In the genomic region with DNA sequence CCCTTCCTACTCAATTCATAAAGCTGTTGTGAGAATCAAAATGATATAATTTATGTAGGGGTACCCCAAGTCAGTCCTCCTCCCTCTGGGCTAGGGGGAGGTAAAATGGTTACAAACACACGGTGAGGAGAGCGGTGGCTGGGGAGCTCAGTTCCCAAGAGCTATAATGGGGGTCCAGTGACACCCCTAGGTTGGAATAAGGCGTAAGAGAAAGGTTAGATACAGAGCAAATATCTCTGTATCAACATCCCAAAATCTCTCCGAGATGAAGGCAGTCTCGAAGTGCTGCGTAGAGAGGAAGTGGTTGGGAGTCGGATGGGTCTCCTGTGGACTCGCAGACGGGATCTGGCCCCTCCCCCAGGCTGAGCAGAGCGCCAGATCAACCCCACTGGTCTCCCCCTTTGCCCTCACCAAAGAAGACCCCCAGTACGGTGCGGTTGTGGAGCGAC, we compare ENCODE assay signal across 14 cellular contexts. TPM values are rescaled to one million over a fixed set of nuclear protein-coding genes. Genes with fewer than 3 reads are reported as not detected.
A peak's percentile ranks its signal among the peaks of the same experiment; 100 is the strongest.
DNase-seq lines count a peak whose midpoint lies in the region; ATAC-seq and TF ChIP-seq lines count a peak whose summit lies in the region.
"Had no signal": no experiment of that assay in that cellular context is flagged by ENCODE, and none has a peak within 500 bp of the region (broad histone marks: within the 10 kb centered on the region; RNA-seq: fewer than 3 reads in every experiment).

No MANE protein-coding gene starts in this region.

- no peaks in the 10 kb centered on the region for H3K36me3 ChIP-seq in ascending aorta
- H3K36me3 ChIP-seq in mesodermal cell (ENCODE audit: control insufficient read depth, insufficient read depth, low read length) = no peaks in the 10 kb centered on the region
- H3K36me3 ChIP-seq: gastroesophageal sphincter had no signal

- H3K4me1 ChIP-seq in ascending aorta (peaks cover 7 to 14% of the 10 kb centered on the region in 2 donors), mesodermal cell (ENCODE audit: control insufficient read depth, insufficient read depth, low read length, poor library complexity, severe bottlenecking) (peaks cover 8% of the 10 kb centered on the region)

- H3K9me3 Mint-ChIP-seq in stimulated activated naive CD8-positive, alpha-beta T cell treated with anti-CD3 and anti-CD28 coated beads, Interleukin-15, Interleukin-2, amounts not matched to agents 100 ng/mL and 50 ng/mL, for 24 hours = no peaks in the 10 kb centered on the region

- no peak for ATAC-seq in stimulated activated naive CD8-positive, alpha-beta T cell treated with anti-CD3 and anti-CD28 coated beads, Interleukin-15, Interleukin-2, amounts not matched to agents 100 U/mL and 50 U/mL, for 24 hours
- ATAC-seq in HG03025 (IDR thresholded peaks at IDR 0.05; ENCODE audit: low FRiP score, unreplicated experiment) = no peak
- ATAC-seq: gastroesophageal sphincter had no signal

- peaks cover 26% of the 10 kb centered on the region for H3K4me1 Mint-ChIP-seq in stimulated activated naive CD8-positive, alpha-beta T cell treated with anti-CD3 and anti-CD28 coated beads, Interleukin-15, Interleukin-2, amounts not matched to agents 100 ng/mL and 50 ng/mL, for 24 hours (ENCODE audit: low read depth)

- no peak for TF ChIP-seq CTCF in ascending aorta (IDR thresholded peaks at IDR 0.05)

- H3K27me3 Mint-ChIP-seq in stimulated activated naive CD8-positive, alpha-beta T cell treated with anti-CD3 and anti-CD28 coated beads, Interleukin-15, Interleukin-2, amounts not matched to agents 100 ng/mL and 50 ng/mL, for 24 hours = peaks cover 78% of the 10 kb centered on the region

- H3K27ac Mint-ChIP-seq in stimulated activated naive CD8-positive, alpha-beta T cell treated with anti-CD3 and anti-CD28 coated beads, Interleukin-15, Interleukin-2, amounts not matched to agents 100 ng/mL and 50 ng/mL, for 24 hours = no peak overlapping the region

- intact Hi-C loops in ascending aorta (cut with DNase I) = no loop called here

- no peaks in the 10 kb centered on the region for H3K36me3 Mint-ChIP-seq in stimulated activated naive CD8-positive, alpha-beta T cell treated with anti-CD3 and anti-CD28 coated beads, Interleukin-15, Interleukin-2, amounts not matched to agents 100 ng/mL and 50 ng/mL, for 24 hours (ENCODE audit: low read depth)

- H3K9me3 ChIP-seq in ascending aorta (no peaks in the 10 kb centered on the region), mesodermal cell (ENCODE audit: control insufficient read depth, low read length) (no peaks in the 10 kb centered on the region)
- H3K9me3 ChIP-seq: gastroesophageal sphincter had no signal

- peaks cover 10% of the 10 kb centered on the region for H3K27me3 ChIP-seq in ascending aorta

- H3K4me3 ChIP-seq in ascending aorta (peak overlapping the region; percentile 36 to 45), mesodermal cell (ENCODE audit: extremely low read depth, insufficient read depth, low read length, poor library complexity, severe bottlenecking) (peak overlapping the region; percentile 6)
- H3K4me3 ChIP-seq: gastroesophageal sphincter had no signal

- no peak overlapping the region for H3K27ac ChIP-seq in ascending aorta
- H3K27ac ChIP-seq in mesodermal cell (ENCODE audit: low read depth, low read length, severe bottlenecking) = no peak overlapping the region
- no peak overlapping the region for H3K27ac ChIP-seq in caudate nucleus (ENCODE audit: low read depth, low read length)
- H3K27ac ChIP-seq: gastroesophageal sphincter had no signal

- DNase-seq in stimulated activated naive CD8-positive, alpha-beta T cell treated with anti-CD3 and anti-CD28 coated beads, Interleukin-15, Interleukin-2, amounts not matched to agents 100 U/mL and 50 U/mL, for 24 hours = no peak
- DNase-seq in ascending aorta (ENCODE audit: low spot score in 2 of 2) (no peak), SKM-1 (lab: John Stamatoyannopoulos, UW; ENCODE audit: unreplicated experiment) (no peak), NCI-H2196 treated with DMSO at 0.1 percent for 48 hours (lab: John Stamatoyannopoulos, UW; ENCODE audit: unreplicated experiment) (no peak), caudate nucleus (lab: John Stamatoyannopoulos, UW) (no peak)
- DNase-seq: central memory CD4-positive, alpha-beta T cell; Kasumi-1; NCI-H345; SHP77 treated with DMSO at 0.1 percent for 48 hours; stimulated activated CD4-positive, alpha-beta T cell treated with anti-CD3 and anti-CD28 coated beads, Interleukin-1b, Interleukin-23, amount 100 ng/mL, for 48 hours had no signal

- 0% methylated on average over 1 of the region's 13 CpGs; no CpG with 5 or more reads in 1 of the 2 experiments for WGBS in mesodermal cell (ENCODE audit: insufficient coverage in 2 of 2), 2 experiments

- H3K4me3 Mint-ChIP-seq in stimulated activated naive CD8-positive, alpha-beta T cell treated with anti-CD3 and anti-CD28 coated beads, Interleukin-15, Interleukin-2, amounts not matched to agents 100 ng/mL and 50 ng/mL, for 24 hours = peak overlapping the region; percentile 11

RNA-seq across cellular contexts. Expression of a gene that starts 1.8 kb away (rescaled TPM):
- total RNA-seq in ascending aorta = 2.3 TPM
- polyA plus RNA-seq in mesodermal cell (2013, experiment 1 of 2) = 0.52 TPM
- 0.46 TPM for polyA plus RNA-seq in mesodermal cell (2013, experiment 2 of 2)

RNA-seq across cellular contexts. Expression of a gene that starts 2.0 kb away (rescaled TPM):
- total RNA-seq in ascending aorta = 0.32 TPM
- polyA plus RNA-seq in mesodermal cell (2013, experiment 1 of 2) = 0.18 TPM
- not detected for polyA plus RNA-seq in mesodermal cell (2013, experiment 2 of 2)

RNA-seq across cellular contexts. Expression of a gene that starts 17.5 kb away (rescaled TPM):
- 4.2 TPM for total RNA-seq in ascending aorta
- polyA plus RNA-seq in mesodermal cell (2013, experiment 1 of 2) = 0.85 TPM
- polyA plus RNA-seq in mesodermal cell (2013, experiment 2 of 2) = 0.46 TPM

RNA-seq across cellular contexts. Expression of a gene that starts 17.6 kb away (rescaled TPM):
- 2.7 TPM for total RNA-seq in ascending aorta
- 0.55 TPM for polyA plus RNA-seq in mesodermal cell (2013, experiment 1 of 2)
- polyA plus RNA-seq in mesodermal cell (2013, experiment 2 of 2) = 0.81 TPM
